Comparison of ENCODE assay signal across 8 cellular contexts in the genomic region with DNA sequence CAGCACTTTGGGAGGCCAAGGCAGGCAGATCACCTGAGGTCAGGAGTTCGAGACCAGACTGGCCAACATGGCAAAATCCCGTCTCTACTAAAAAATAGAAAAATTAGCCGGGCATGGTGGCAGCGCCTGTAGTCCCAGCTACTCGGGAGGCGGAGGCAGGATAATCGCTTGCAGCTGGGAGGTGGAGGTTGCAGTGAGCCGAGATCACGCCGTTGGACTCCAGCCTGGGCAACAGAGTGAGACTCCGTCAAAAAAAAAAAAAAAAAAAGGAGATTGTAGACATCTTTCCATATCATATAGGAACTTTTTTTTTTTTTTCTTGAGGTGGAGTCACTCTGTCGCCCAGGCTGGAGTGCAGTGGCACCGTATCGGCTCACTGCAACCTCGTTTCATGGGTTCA. TPM values are rescaled to one million over a fixed set of nuclear protein-coding genes. Genes with fewer than 3 reads are reported as not detected.
DNase-seq lines count a peak whose midpoint lies in the region; ATAC-seq and TF ChIP-seq lines count a peak whose summit lies in the region.
"Not testable (repeated sequence)": the region's sequence is repeated elsewhere in the genome, so short reads cannot be mapped to it uniquely, and the experiment has no call there.

No MANE protein-coding gene starts in this region.

- H3K79me2 ChIP-seq in HCT116 (ENCODE audit: insufficient read depth, low read length): peaks cover 16% of the 10 kb centered on the region

- H3K4me2 ChIP-seq in HCT116 (ENCODE audit: low read length): peak overlapping the region; percentile 98

- intact Hi-C loops in HCT116 (cut with micrococcal nuclease); cardiac septum (cut with DNase I); spleen (cut with DNase I; ENCODE audit: low total_unique reads): not testable (repeated sequence)

- H3K4me3 Mint-ChIP-seq in activated T-helper 17 cell treated with anti-CD3 and anti-CD28 coated beads, Interleukin-2, amount 50 U/mL, for 72 hours: peak overlapping the region; percentile 84
- H3K4me3 Mint-ChIP-seq in naive B cell: peak overlapping the region; percentile 89 to 96 (median 92)

- H3K9ac ChIP-seq in HCT116 (ENCODE audit: low read length): peak overlapping the region; percentile 94

- not testable (repeated sequence) for DNase-seq in AG09309 (ENCODE audit: low read depth); HCT116 (ENCODE audit: low read depth, low spot score); SJCRH30; choroid plexus epithelial cell (ENCODE audit: low read depth); naive B cell
- DNase-seq in cardiac septum (ENCODE audit: low spot score) (peak; percentile 31), spleen (peak; percentile 54)

- not testable (repeated sequence) for TF ChIP-seq POLR2A in HCT116 (IDR thresholded peaks at IDR 0.05; ENCODE audit: borderline replicate concordance, extremely low read depth, insufficient read depth, insufficient read length); spleen (IDR thresholded peaks at IDR 0.05)

- CTCF ChIA-PET in HCT116 (lab: Charles Lee): not testable (repeated sequence)

- not testable (repeated sequence) for H3K36me3 Mint-ChIP-seq in activated T-helper 17 cell treated with anti-CD3 and anti-CD28 coated beads, Interleukin-2, amount 50 U/mL, for 72 hours (ENCODE audit: low read depth); naive B cell

- H3K9me2 ChIP-seq in HCT116 (ENCODE audit: insufficient read depth): not testable (repeated sequence)

- not testable (repeated sequence) for BruUV-seq in HCT116 (replicated peaks; lab: Mats Ljungman, UMichigan)

- H3K4me1 ChIP-seq in HCT116 (ENCODE audit: control insufficient read depth in 1 of 2, insufficient read depth in 2 of 2, low read length in 2 of 2): peaks cover 7 to 23% of the 10 kb centered on the region in 2 experiments; a peak in 3 of 4 replicates
- not testable (repeated sequence) for H3K4me1 ChIP-seq in SJCRH30
- peaks cover 13 to 43% (median 36%) of the 10 kb centered on the region in 6 donors for H3K4me1 ChIP-seq in spleen

- not testable (repeated sequence) for H3K27me3 ChIP-seq in HCT116 (ENCODE audit: insufficient read depth, low read length); SJCRH30; spleen (replicated peaks in 1 of 7)

- RAD21 ChIA-PET in HCT116 (lab: Charles Lee; ENCODE audit: low non-redundant PET in 1 of 2, low total read pairs in 2 of 2, uncharacterized antibody in 2 of 2, unreplicated experiment in 2 of 2): not testable (repeated sequence)

- not testable (repeated sequence) for H3K9me3 ChIP-seq in HCT116 (ENCODE audit: control insufficient read depth in 1 of 2, insufficient read depth in 1 of 2, low read depth in 1 of 2, low read length in 2 of 2); SJCRH30 (replicated peaks); spleen

- H3K27ac ChIP-seq in HCT116 (ENCODE audit: low read depth, low read length): peak overlapping the region; percentile 95
- H3K27ac ChIP-seq in SJCRH30: not testable (repeated sequence)
- H3K27ac ChIP-seq in spleen: peak overlapping the region in 7 of 8 donors; percentile 58 to 97 (median 94)

- H3K27ac Mint-ChIP-seq in activated T-helper 17 cell treated with anti-CD3 and anti-CD28 coated beads, Interleukin-2, amount 50 U/mL, for 72 hours: peak overlapping the region; percentile 90
- peak overlapping the region; percentile 90 to 99 (median 94) for H3K27ac Mint-ChIP-seq in naive B cell

- POLR2A ChIA-PET in HCT116 (lab: Charles Lee): not testable (repeated sequence)

- not testable (repeated sequence) for H3K4me1 Mint-ChIP-seq in activated T-helper 17 cell treated with anti-CD3 and anti-CD28 coated beads, Interleukin-2, amount 50 U/mL, for 72 hours
- H3K4me1 Mint-ChIP-seq in naive B cell: peaks cover 22 to 26% (median 25%) of the 10 kb centered on the region in 3 donors

- ATAC-seq in HCT116; activated T-helper 17 cell treated with anti-CD3 and anti-CD28 coated beads, Interleukin-2, amount 50 U/mL, for 72 hours (replicated peaks); naive B cell (ENCODE audit: low read depth in 2 of 2): not testable (repeated sequence)

- not testable (repeated sequence) for H3K9me3 Mint-ChIP-seq in activated T-helper 17 cell treated with anti-CD3 and anti-CD28 coated beads, Interleukin-2, amount 50 U/mL, for 72 hours; naive B cell

- WGBS in spleen, 5 donors: 86 to 89% (median 88%) methylated on average over 15 of the region's 15 CpGs

- H3K36me3 ChIP-seq in HCT116 (ENCODE audit: control insufficient read depth in 1 of 2, insufficient read depth in 2 of 2, low read length in 2 of 2); SJCRH30: not testable (repeated sequence)
- H3K36me3 ChIP-seq in spleen: peaks cover 0 to 11% (median 0%) of the 10 kb centered on the region in 6 donors

- not testable (repeated sequence) for TF ChIP-seq RAD21 in HCT116 (IDR thresholded peaks at IDR 0.05; ENCODE audit: low read depth)

- not testable (repeated sequence) for H3K27me3 Mint-ChIP-seq in activated T-helper 17 cell treated with anti-CD3 and anti-CD28 coated beads, Interleukin-2, amount 50 U/mL, for 72 hours; naive B cell

- TF ChIP-seq CTCF in AG09309 (IDR thresholded peaks at IDR 0.05; ENCODE audit: control insufficient read depth, insufficient read depth, low read depth, low read length, missing control alignments); HCT116 (IDR thresholded peaks at IDR 0.05 in 2 of 3, conservative IDR thresholded peaks at IDR 0.05 in 1 of 3; ENCODE audit: borderline replicate concordance in 1 of 3, insufficient read depth in 1 of 3, low read depth in 2 of 3, low read length in 2 of 3); choroid plexus epithelial cell (conservative IDR thresholded peaks at IDR 0.05; ENCODE audit: low read depth, low read length); spleen (IDR thresholded peaks at IDR 0.05 in 8 of 11, conservative IDR thresholded peaks at IDR 0.05 in 3 of 11): not testable (repeated sequence)

- H3K4me3 ChIP-seq in AG09309 (ENCODE audit: control insufficient read depth, low read depth, low read length) (peak overlapping the region; percentile 74), HCT116 (replicated peaks in 1 of 2; ENCODE audit: low read depth in 1 of 2, low read length in 2 of 2) (peak overlapping the region; percentile 87), SJCRH30 (peak overlapping the region; percentile 82), choroid plexus epithelial cell (ENCODE audit: low read depth, low read length) (peak overlapping the region; percentile 92), spleen (peak overlapping the region in 6 of 8 donors; percentile 78 to 94 (median 91))

- not testable (repeated sequence) for H4K20me1 ChIP-seq in HCT116 (ENCODE audit: insufficient read depth)

- H2AFZ ChIP-seq in HCT116 (ENCODE audit: low read depth, low read length, poor library complexity, severe bottlenecking): not testable (repeated sequence)

RNA-seq across cellular contexts. Expression of a gene that starts 13.8 kb away (rescaled TPM):
- 4.4 TPM for total RNA-seq in HCT116 (2021; ENCODE audit: unreplicated experiment)
- 3.9 and 4.1 TPM in 2 replicates for polyA plus RNA-seq in HCT116 (2012)
- total RNA-seq in SJCRH30 (2014; rRNA removed; shearing (Covaris generic)): 0.38 and 0.48 TPM in 2 replicates
- 1 to 10 TPM; 3.0 to 3.2 TPM for total RNA-seq in activated T-helper 17 cell treated with anti-CD3 and anti-CD28 coated beads, Interleukin-2, amount 50 U/mL, for 72 hours
- total RNA-seq in cardiac septum: 8.6 TPM
- 1 to 10 TPM in 4 of 6 donors, under 1 TPM in 2; 0.84 to 1.9 (median 1.2) TPM for polyA plus RNA-seq in naive B cell (ENCODE audit: low read depth in 6 of 6)
- 10 to 100 TPM in 1 of 7 donors, 1 to 10 TPM in 6; 4.2 to 11.5 (median 7.9) TPM for total RNA-seq in spleen
- polyA plus RNA-seq in spleen: 1 to 10 TPM in 2 of 3 donors, under 1 TPM in 1; 0.74 to 2.9 (median 1.1) TPM

RNA-seq across cellular contexts. Expression of a gene that starts 19.2 kb away (rescaled TPM):
- total RNA-seq in HCT116 (2021; ENCODE audit: unreplicated experiment): 152 TPM
- polyA plus RNA-seq in HCT116 (2012): 139 and 160 TPM in 2 replicates
- total RNA-seq in SJCRH30 (2014; rRNA removed; shearing (Covaris generic)): 160 and 164 TPM in 2 replicates
- total RNA-seq in activated T-helper 17 cell treated with anti-CD3 and anti-CD28 coated beads, Interleukin-2, amount 50 U/mL, for 72 hours: 100 to 1,000 TPM in 1 of 2 donors, 10 to 100 TPM in 1; 81.3 to 160 TPM
- total RNA-seq in cardiac septum: 172 TPM
- polyA plus RNA-seq in naive B cell (ENCODE audit: low read depth in 6 of 6): 10 to 100 TPM in 5 of 6 donors, 1 to 10 TPM in 1; 6.3 to 22.0 (median 14.1) TPM
- total RNA-seq in spleen: 100 to 1,000 TPM; 107 to 184 (median 141) TPM
- polyA plus RNA-seq in spleen: 100 to 1,000 TPM in 1 of 3 donors, 10 to 100 TPM in 2; 56.2 to 114 (median 61.6) TPM

RNA-seq across cellular contexts. Expression of a gene that starts 50.4 kb away (rescaled TPM):
- 45.9 TPM for total RNA-seq in HCT116 (2021; ENCODE audit: unreplicated experiment)
- polyA plus RNA-seq in HCT116 (2012): 24.4 and 26.7 TPM in 2 replicates
- 0.08 and 0.12 TPM in 2 replicates for total RNA-seq in SJCRH30 (2014; rRNA removed; shearing (Covaris generic))
- total RNA-seq in activated T-helper 17 cell treated with anti-CD3 and anti-CD28 coated beads, Interleukin-2, amount 50 U/mL, for 72 hours: 1 to 10 TPM; 5.2 to 6.1 TPM
- 19.2 TPM for total RNA-seq in cardiac septum
- not detected for polyA plus RNA-seq in naive B cell (ENCODE audit: low read depth in 6 of 6)
- total RNA-seq in spleen: 10 to 100 TPM in 1 of 7 donors, 1 to 10 TPM in 6; 5.2 to 12.6 (median 5.9) TPM
- polyA plus RNA-seq in spleen: 1 to 10 TPM in 1 of 3 donors, under 1 TPM in 2; 0.58 to 3.8 (median 0.72) TPM
